ENCODE assay signal across 8 cellular contexts in the genomic region with DNA sequence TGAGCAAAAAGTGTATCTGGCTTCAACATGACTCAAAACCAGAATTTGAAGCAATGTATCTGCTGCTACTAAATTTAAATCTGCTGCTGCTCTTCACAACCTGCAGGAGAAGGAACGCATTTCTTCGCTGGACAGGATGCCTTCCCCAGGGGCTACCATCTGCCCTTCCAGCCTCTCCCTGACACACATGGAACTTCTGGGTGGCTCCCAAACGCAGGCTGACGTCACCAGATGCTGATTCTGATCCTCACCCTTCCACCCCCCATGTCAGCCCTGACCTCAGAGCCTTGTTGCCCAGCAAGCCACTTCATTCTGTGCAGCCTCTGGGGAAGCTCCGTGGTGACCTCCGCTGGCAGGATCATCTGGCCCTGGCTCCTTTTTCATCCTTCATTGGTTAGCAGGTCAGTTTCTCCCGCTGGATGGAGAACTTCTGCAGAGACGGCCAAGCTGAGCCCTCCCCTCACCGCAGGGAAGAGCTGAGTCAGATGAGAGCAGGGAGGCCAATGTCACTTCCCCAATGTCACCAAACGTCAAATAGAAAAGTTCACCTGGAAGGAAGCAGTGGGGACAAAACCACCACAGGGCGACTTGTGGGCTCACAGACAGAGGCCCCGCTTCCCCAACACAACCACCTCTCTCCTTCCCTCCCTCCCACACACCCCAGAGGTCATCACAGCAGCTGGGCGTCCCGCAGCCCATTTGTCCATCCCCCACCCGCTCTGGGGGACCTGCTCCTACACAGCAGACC. TPM values are rescaled to one million over a fixed set of nuclear protein-coding genes. Genes with fewer than 3 reads are reported as not detected.
A peak's percentile ranks its signal among the peaks of the same experiment; 100 is the strongest.
DNase-seq lines count a peak whose midpoint lies in the region; ATAC-seq and TF ChIP-seq lines count a peak whose summit lies in the region.
"Had no signal": no experiment of that assay in that cellular context is flagged by ENCODE, and none has a peak within 500 bp of the region (broad histone marks: within the 10 kb centered on the region; RNA-seq: fewer than 3 reads in every experiment).

No MANE protein-coding gene starts in this region.

- H3K27me3 ChIP-seq in GM23338 (ENCODE audit: insufficient read depth) = no peaks in the 10 kb centered on the region

- H3K4me1 Mint-ChIP-seq in GM23338 = peaks cover 14% of the 10 kb centered on the region
- peaks cover 15% of the 10 kb centered on the region for H3K4me1 Mint-ChIP-seq in activated CD8-positive, alpha-beta T cell treated with anti-CD3 and anti-CD28 coated beads, Interleukin-2, amount 10 ng/mL, durations not matched to agents 7 days and 5 days (ENCODE audit: low read depth)

- no peaks in the 10 kb centered on the region for H3K9me3 ChIP-seq in mucosa of descending colon

- no peak overlapping the region for H3K27ac Mint-ChIP-seq in GM23338
- H3K27ac Mint-ChIP-seq in activated CD8-positive, alpha-beta T cell treated with anti-CD3 and anti-CD28 coated beads, Interleukin-2, amount 10 ng/mL, durations not matched to agents 7 days and 5 days = no peak overlapping the region

- H2AFZ ChIP-seq in GM23338 = peak overlapping the region; percentile 92

- no peaks in the 10 kb centered on the region for H4K20me1 ChIP-seq in GM23338 (replicated peaks; ENCODE audit: insufficient read depth)

- CTCF ChIA-PET in activated CD8-positive, alpha-beta T cell treated with anti-CD3 and anti-CD28 coated beads, Interleukin-2, amount 10 ng/mL, durations not matched to agents 7 days and 5 days (lab: Charles Lee) = no interaction called here

- H3K36me3 ChIP-seq in GM23338 (ENCODE audit: insufficient read depth) (no peaks in the 10 kb centered on the region), mucosa of descending colon (ENCODE audit: low read depth) (no peaks in the 10 kb centered on the region)

- ATAC-seq in GM18520 (IDR thresholded peaks at IDR 0.05; ENCODE audit: unreplicated experiment) = peak; percentile 67
- peak; percentile 64 for ATAC-seq in GM23338
- peak; percentile 73 for ATAC-seq in activated CD8-positive, alpha-beta T cell treated with anti-CD3 and anti-CD28 coated beads, Interleukin-2, amount 10 ng/mL, durations not matched to agents 7 days and 5 days
- ATAC-seq in mucosa of descending colon = peak; percentile 35

- no peaks in the 10 kb centered on the region for H3K9me2 ChIP-seq in GM23338 (ENCODE audit: insufficient read depth)

- intact Hi-C loops in mucosa of descending colon (cut with DNase I, micrococcal nuclease) = no loop called here
- intact Hi-C loops in lower leg skin (cut with DNase I; ENCODE audit: low total_unique reads) = no loop called here

- no peak overlapping the region for H3K4me3 ChIP-seq in GM23338
- no peak overlapping the region for H3K4me3 ChIP-seq in mucosa of descending colon
- no peak overlapping the region for H3K4me3 ChIP-seq in lower leg skin (ENCODE audit: low read depth, poor library complexity, severe bottlenecking)
- H3K4me3 ChIP-seq: lung had no signal

- no peak for TF ChIP-seq POLR2A in lower leg skin (IDR thresholded peaks at IDR 0.05)

- TF ChIP-seq CTCF in GM23338 (conservative IDR thresholded peaks at IDR 0.05; ENCODE audit: low read depth in 2 of 2) (peak in 1 of 2 experiments; percentile 55; a peak in 2 of 4 replicates), mucosa of descending colon (IDR thresholded peaks at IDR 0.05) (no peak), lower leg skin (IDR thresholded peaks at IDR 0.05) (no peak)

- H3F3A ChIP-seq in GM23338 (replicated peaks; ENCODE audit: low read depth) = no peaks in the 10 kb centered on the region

- H3K4me2 ChIP-seq in GM23338 = no peak overlapping the region; the same call in 1 of the 2 replicates

- H3K27ac ChIP-seq in GM23338 (ENCODE audit: low read depth) = no peak overlapping the region

- H3K4me3 Mint-ChIP-seq in GM23338 = no peak overlapping the region
- H3K4me3 Mint-ChIP-seq in activated CD8-positive, alpha-beta T cell treated with anti-CD3 and anti-CD28 coated beads, Interleukin-2, amount 10 ng/mL, durations not matched to agents 7 days and 5 days = peak overlapping the region; percentile 10

- no peaks in the 10 kb centered on the region for H3K79me2 ChIP-seq in GM23338 (replicated peaks; ENCODE audit: insufficient read depth)

- DNase-seq in GM23338 (ENCODE audit: low spot score) (no peak), Kasumi-1 (lab: John Stamatoyannopoulos, UW) (peak; percentile 43 to 74), mucosa of descending colon (no peak), NCI-H748 treated with DMSO at 0.1 percent for 48 hours (lab: John Stamatoyannopoulos, UW) (no peak), lower leg skin (ENCODE audit: low spot score in 2 of 2) (no peak)
- DNase-seq in activated CD8-positive, alpha-beta T cell treated with anti-CD3 and anti-CD28 coated beads, Interleukin-2, amount 10 ng/mL, durations not matched to agents 7 days and 5 days = peak; percentile 47

- POLR2A ChIA-PET in activated CD8-positive, alpha-beta T cell treated with anti-CD3 and anti-CD28 coated beads, Interleukin-2, amount 10 ng/mL, durations not matched to agents 7 days and 5 days (lab: Charles Lee) = no interaction called here

- 49 to 50% methylated on average over 15 of the region's 15 CpGs for WGBS in lower leg skin, 2 donors

- H3K4me1 ChIP-seq in GM23338 (ENCODE audit: insufficient read depth) (no peaks in the 10 kb centered on the region), mucosa of descending colon (ENCODE audit: low read depth) (no peaks in the 10 kb centered on the region)

- peaks cover 6% of the 10 kb centered on the region for H3K27me3 Mint-ChIP-seq in GM23338 (ENCODE audit: insufficient read depth, low read depth, poor library complexity)
- peaks cover 47% of the 10 kb centered on the region for H3K27me3 Mint-ChIP-seq in activated CD8-positive, alpha-beta T cell treated with anti-CD3 and anti-CD28 coated beads, Interleukin-2, amount 10 ng/mL, durations not matched to agents 7 days and 5 days (ENCODE audit: low read depth)

- no peaks in the 10 kb centered on the region for H3K9me3 Mint-ChIP-seq in GM23338
- no peaks in the 10 kb centered on the region for H3K9me3 Mint-ChIP-seq in activated CD8-positive, alpha-beta T cell treated with anti-CD3 and anti-CD28 coated beads, Interleukin-2, amount 10 ng/mL, durations not matched to agents 7 days and 5 days (ENCODE audit: insufficient read depth)

- no peaks in the 10 kb centered on the region for H3K36me3 Mint-ChIP-seq in GM23338 (ENCODE audit: low read depth)
- no peaks in the 10 kb centered on the region for H3K36me3 Mint-ChIP-seq in activated CD8-positive, alpha-beta T cell treated with anti-CD3 and anti-CD28 coated beads, Interleukin-2, amount 10 ng/mL, durations not matched to agents 7 days and 5 days (ENCODE audit: low read depth)

TF ChIP-seq in GM23338, 12 proteins besides CTCF, POLR2A, EP300 and RAD21:
- 0 out of 2 replicates have a peak, but pooled peaks have one; percentile 23 for TF ChIP-seq CREB1 (CRISPR knock-in tag; IDR thresholded peaks at IDR 0.05; ENCODE audit: low read depth)
- TF ChIP-seq JUNB (IDR thresholded peaks at IDR 0.05; ENCODE audit: unreplicated experiment) = no peak
- TF ChIP-seq, protein P1, sequence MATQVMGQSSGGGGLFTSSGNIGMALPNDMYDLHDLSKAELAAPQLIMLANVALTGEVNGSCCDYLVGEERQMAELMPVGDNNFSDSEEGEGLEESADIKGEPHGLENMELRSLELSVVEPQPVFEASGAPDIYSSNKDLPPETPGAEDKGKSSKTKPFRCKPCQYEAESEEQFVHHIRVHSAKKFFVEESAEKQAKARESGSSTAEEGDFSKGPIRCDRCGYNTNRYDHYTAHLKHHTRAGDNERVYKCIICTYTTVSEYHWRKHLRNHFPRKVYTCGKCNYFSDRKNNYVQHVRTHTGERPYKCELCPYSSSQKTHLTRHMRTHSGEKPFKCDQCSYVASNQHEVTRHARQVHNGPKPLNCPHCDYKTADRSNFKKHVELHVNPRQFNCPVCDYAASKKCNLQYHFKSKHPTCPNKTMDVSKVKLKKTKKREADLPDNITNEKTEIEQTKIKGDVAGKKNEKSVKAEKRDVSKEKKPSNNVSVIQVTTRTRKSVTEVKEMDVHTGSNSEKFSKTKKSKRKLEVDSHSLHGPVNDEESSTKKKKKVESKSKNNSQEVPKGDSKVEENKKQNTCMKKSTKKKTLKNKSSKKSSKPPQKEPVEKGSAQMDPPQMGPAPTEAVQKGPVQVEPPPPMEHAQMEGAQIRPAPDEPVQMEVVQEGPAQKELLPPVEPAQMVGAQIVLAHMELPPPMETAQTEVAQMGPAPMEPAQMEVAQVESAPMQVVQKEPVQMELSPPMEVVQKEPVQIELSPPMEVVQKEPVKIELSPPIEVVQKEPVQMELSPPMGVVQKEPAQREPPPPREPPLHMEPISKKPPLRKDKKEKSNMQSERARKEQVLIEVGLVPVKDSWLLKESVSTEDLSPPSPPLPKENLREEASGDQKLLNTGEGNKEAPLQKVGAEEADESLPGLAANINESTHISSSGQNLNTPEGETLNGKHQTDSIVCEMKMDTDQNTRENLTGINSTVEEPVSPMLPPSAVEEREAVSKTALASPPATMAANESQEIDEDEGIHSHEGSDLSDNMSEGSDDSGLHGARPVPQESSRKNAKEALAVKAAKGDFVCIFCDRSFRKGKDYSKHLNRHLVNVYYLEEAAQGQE (IDR thresholded peaks at IDR 0.05; ENCODE audit: unreplicated experiment) = no peak
- no peak for TF ChIP-seq POLR2AphosphoS5 (IDR thresholded peaks at IDR 0.05; ENCODE audit: low read depth)
- no peak for TF ChIP-seq ZNF331 (CRISPR knock-in tag; IDR thresholded peaks at IDR 0.05; ENCODE audit: low read depth)

RNA-seq across cellular contexts. Expression of a gene that starts 14.0 kb away (rescaled TPM):
- 26.6 and 32.1 TPM in 2 replicates for total RNA-seq in GM23338 (2014; rRNA removed; shearing (Covaris generic))
- polyA plus RNA-seq in GM23338 (2016; fragmentation: Nextera tagmentation; extraction: Ambion mirVana) = 11.8 and 12.3 TPM in 2 replicates
- total RNA-seq in activated CD8-positive, alpha-beta T cell treated with anti-CD3 and anti-CD28 coated beads, Interleukin-2, amount 10 ng/mL, durations not matched to agents 7 days and 5 days = 1 to 10 TPM; 3.9 to 4.2 TPM
- total RNA-seq in mucosa of descending colon (10 to 100 TPM; 24.4 to 45.2 (median 33.7) TPM), lower leg skin (1 to 10 TPM; 3.9 to 9.1 (median 6.2) TPM)

RNA-seq across cellular contexts. Expression of a gene that starts 39.8 kb away (rescaled TPM):
- 16.1 and 18.5 TPM in 2 replicates for total RNA-seq in GM23338 (2014; rRNA removed; shearing (Covaris generic))
- polyA plus RNA-seq in GM23338 (2016; fragmentation: Nextera tagmentation; extraction: Ambion mirVana) = 15.3 and 16.9 TPM in 2 replicates
- total RNA-seq in activated CD8-positive, alpha-beta T cell treated with anti-CD3 and anti-CD28 coated beads, Interleukin-2, amount 10 ng/mL, durations not matched to agents 7 days and 5 days = 10 to 100 TPM; 23.7 to 24.3 TPM
- 10 to 100 TPM; 32.8 to 49.6 (median 38.8) TPM for total RNA-seq in mucosa of descending colon
- 10 to 100 TPM; 32.7 to 34.5 (median 33.6) TPM for total RNA-seq in lower leg skin

Comparison
In these comparisons a context has a peak if more than half of its experiments do, and no peak if none do; other contexts are left out.
1. DNase-seq: peak in Kasumi-1 (2 of 2) and activated CD8-positive, alpha-beta T cell treated with anti-CD3 and anti-CD28 coated beads, Interleukin-2, amount 10 ng/mL, durations not matched to agents 7 days and 5 days (single experiment); none in GM23338 (single experiment), mucosa of descending colon (0 of 3), NCI-H748 treated with DMSO at 0.1 percent for 48 hours (single experiment) and lower leg skin (0 of 2).
2. Peak in every context shown above with its lines, with median percentiles within 50 percentile points of each other: ATAC-seq.